ENCODE assay signal across 27 cellular contexts in the genomic region with DNA sequence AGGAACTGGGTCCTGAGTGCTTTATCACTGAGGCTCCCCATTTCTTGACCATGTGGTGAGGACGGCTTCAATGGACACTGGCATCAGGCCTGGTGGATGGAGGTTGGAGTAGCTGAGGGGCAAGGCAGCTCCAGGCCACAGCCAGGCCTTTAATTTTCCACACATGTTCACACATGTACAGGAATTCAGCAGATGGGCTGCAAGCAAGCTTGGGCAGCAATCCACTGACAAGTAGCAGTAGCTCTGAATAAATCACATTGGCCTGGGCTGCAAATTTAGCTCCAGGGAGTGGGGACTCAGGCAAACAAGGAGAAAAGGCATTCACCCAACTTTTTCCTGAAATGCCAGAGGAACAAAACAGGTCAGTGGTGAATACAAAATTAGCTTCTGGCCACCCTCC.
"Had no signal": no experiment of that assay in that cellular context is flagged by ENCODE, and none has a peak within 500 bp of the region (broad histone marks: within the 10 kb centered on the region; RNA-seq: fewer than 3 reads in every experiment).

No MANE protein-coding gene starts in this region.

- H3K4me3 Mint-ChIP-seq: activated CD4-positive, alpha-beta memory T cell treated with anti-CD3 and anti-CD28 coated beads for 36 hours; activated CD4-positive, alpha-beta T cell treated with anti-CD3 and anti-CD28 coated beads, Interleukin-2, amount 10 ng/mL, durations not matched to agents 24 days and 14 days; activated naive CD4-positive, alpha-beta T cell treated with anti-CD3 and anti-CD28 coated beads, Interleukin-2, amount 50 U/mL, for 24 hours; activated naive CD8-positive, alpha-beta T cell treated with anti-CD3 and anti-CD28 coated beads, Interleukin-2, amount 50 U/mL, for 24 hours; activated T-cell treated with anti-CD3 and anti-CD28 coated beads, Interleukin-2, amount 50 U/mL, for 24 hours; central memory CD8-positive, alpha-beta T cell; natural killer cell treated with Interleukin-12 subunit alpha and Interleukin-12 subunit beta and Interleukin-15 and Interleukin-18, amount 100 ng/mL, for 72 hours; T-helper 17 cell had no signal

- H3K36me3 Mint-ChIP-seq: activated CD4-positive, alpha-beta memory T cell treated with anti-CD3 and anti-CD28 coated beads for 36 hours; activated naive CD4-positive, alpha-beta T cell treated with anti-CD3 and anti-CD28 coated beads, Interleukin-2, amount 50 U/mL, for 24 hours; natural killer cell treated with Interleukin-12 subunit alpha and Interleukin-12 subunit beta and Interleukin-15 and Interleukin-18, amount 100 ng/mL, for 72 hours had no signal

- H3K27ac ChIP-seq: breast epithelium, heart right ventricle, left lung, lower lobe of right lung, right lobe of liver, tibial nerve had no signal

- ATAC-seq: activated naive CD8-positive, alpha-beta T cell treated with anti-CD3 and anti-CD28 coated beads, Interleukin-2, amount 50 U/mL, for 24 hours; heart right ventricle; left lung; lower lobe of right lung; mucosa of descending colon; right lobe of liver; T-helper 17 cell had no signal

- H3K4me3 ChIP-seq: breast epithelium, heart right ventricle, left lung, lower lobe of right lung, mucosa of descending colon, right lobe of liver, tibial nerve had no signal

- H3K27ac Mint-ChIP-seq: activated CD4-positive, alpha-beta memory T cell treated with anti-CD3 and anti-CD28 coated beads for 36 hours; activated CD4-positive, alpha-beta T cell treated with anti-CD3 and anti-CD28 coated beads, Interleukin-2, amount 10 ng/mL, durations not matched to agents 24 days and 14 days; activated naive CD4-positive, alpha-beta T cell treated with anti-CD3 and anti-CD28 coated beads, Interleukin-2, amount 50 U/mL, for 24 hours; activated naive CD8-positive, alpha-beta T cell treated with anti-CD3 and anti-CD28 coated beads, Interleukin-2, amount 50 U/mL, for 24 hours; activated T-cell treated with anti-CD3 and anti-CD28 coated beads, Interleukin-2, amount 50 U/mL, for 24 hours; natural killer cell treated with Interleukin-12 subunit alpha and Interleukin-12 subunit beta and Interleukin-15 and Interleukin-18, amount 100 ng/mL, for 72 hours; T-helper 17 cell had no signal

- H3K27me3 Mint-ChIP-seq: activated CD4-positive, alpha-beta memory T cell treated with anti-CD3 and anti-CD28 coated beads for 36 hours; activated CD4-positive, alpha-beta T cell treated with anti-CD3 and anti-CD28 coated beads, Interleukin-2, amount 10 ng/mL, durations not matched to agents 24 days and 14 days; activated naive CD8-positive, alpha-beta T cell treated with anti-CD3 and anti-CD28 coated beads, Interleukin-2, amount 50 U/mL, for 24 hours; central memory CD8-positive, alpha-beta T cell; T-helper 17 cell had no signal

- H3K9me3 Mint-ChIP-seq: activated CD4-positive, alpha-beta memory T cell treated with anti-CD3 and anti-CD28 coated beads for 36 hours; activated CD4-positive, alpha-beta T cell treated with anti-CD3 and anti-CD28 coated beads, Interleukin-2, amount 10 ng/mL, durations not matched to agents 24 days and 14 days; activated naive CD4-positive, alpha-beta T cell treated with anti-CD3 and anti-CD28 coated beads, Interleukin-2, amount 50 U/mL, for 24 hours; activated naive CD8-positive, alpha-beta T cell treated with anti-CD3 and anti-CD28 coated beads, Interleukin-2, amount 50 U/mL, for 24 hours; activated T-cell treated with anti-CD3 and anti-CD28 coated beads, Interleukin-2, amount 50 U/mL, for 24 hours; central memory CD8-positive, alpha-beta T cell; natural killer cell treated with Interleukin-12 subunit alpha and Interleukin-12 subunit beta and Interleukin-15 and Interleukin-18, amount 100 ng/mL, for 72 hours had no signal

- DNase-seq: activated CD4-positive, alpha-beta memory T cell treated with anti-CD3 and anti-CD28 coated beads for 36 hours; activated CD4-positive, alpha-beta T cell treated with anti-CD3 and anti-CD28 coated beads, Interleukin-2, amount 10 ng/mL, durations not matched to agents 24 days and 14 days; activated CD4-positive, CD25-positive, alpha-beta regulatory T cell treated with anti-CD3 and anti-CD28 coated beads, Interleukin-2, amount 50 U/mL, for 72 hours; activated CD8-positive, alpha-beta memory T cell treated with anti-CD3 and anti-CD28 coated beads, Interleukin-2, amount 50 U/mL, for 48 hours; activated gamma-delta T cell treated with Interleukin-2 at 50 U/mL for 16 hours; activated naive CD8-positive, alpha-beta T cell treated with anti-CD3 and anti-CD28 coated beads, Interleukin-2, amount 50 U/mL, for 24 hours; activated T-cell treated with anti-CD3 and anti-CD28 coated beads, Interleukin-2, amount 50 U/mL, for 24 hours; amygdala; effector CD4-positive, alpha-beta T cell; foreskin fibroblast; heart right ventricle; kidney glomerular epithelial cell; left lung; lower lobe of right lung; mesendoderm; mucosa of descending colon; posterior cingulate gyrus; right lobe of liver; stimulated activated CD4-positive, alpha-beta T cell treated with anti-CD3 and anti-CD28 coated beads, Interleukin-2, amount 100 ng/mL, for 48 hours; stimulated activated naive CD4-positive, alpha-beta T cell treated with Interleukin-2 at 50 U/mL for 16 hours; T-helper 17 cell; T1000 had no signal
